Comparison of ENCODE assay signal across 15 cellular contexts in genomic region chr12:2389079-2389790, GRCh38.
"Had no signal": no experiment of that assay in that cellular context is flagged by ENCODE, and none has a peak within 500 bp of the region (broad histone marks: within the 10 kb centered on the region; RNA-seq: fewer than 3 reads in every experiment).

No MANE protein-coding gene starts in this region.

- H3K27ac Mint-ChIP-seq: activated CD4-positive, alpha-beta memory T cell treated with anti-CD3 and anti-CD28 coated beads for 36 hours; activated CD4-positive, alpha-beta T cell treated with anti-CD3 and anti-CD28 coated beads for 36 hours; activated CD8-positive, alpha-beta memory T cell treated with anti-CD3 and anti-CD28 coated beads, Interleukin-2, amount 10 ng/mL, durations not matched to agents 7 days and 5 days; activated naive CD4-positive, alpha-beta T cell treated with anti-CD3 and anti-CD28 coated beads, Interleukin-2, amount 10 ng/mL, durations not matched to agents 7 days and 5 days; activated T-cell treated with anti-CD3 and anti-CD28 coated beads, Interleukin-2, amount 50 U/mL, for 24 hours; neural progenitor cell; T-helper 1 cell treated with Interleukin-12 subunit alpha and Interleukin-12 subunit beta and Interleukin-4 antibody, amounts not matched to agents 30 μg/mL and 1 μg/mL, for 36 hours had no signal

- H3K4me1 Mint-ChIP-seq: activated CD4-positive, alpha-beta T cell treated with anti-CD3 and anti-CD28 coated beads for 36 hours; activated CD8-positive, alpha-beta memory T cell treated with anti-CD3 and anti-CD28 coated beads, Interleukin-2, amount 10 ng/mL, durations not matched to agents 7 days and 5 days; activated naive CD4-positive, alpha-beta T cell treated with anti-CD3 and anti-CD28 coated beads, Interleukin-2, amount 10 ng/mL, durations not matched to agents 7 days and 5 days had no signal

- H3K27me3 ChIP-seq: cardiac muscle cell, neural progenitor cell, stomach, testis, upper lobe of right lung had no signal

- H3K9me3 ChIP-seq: psoas muscle, stomach, testis, upper lobe of right lung had no signal

- H3K36me3 ChIP-seq: cardiac muscle cell, neural progenitor cell, stomach, upper lobe of right lung had no signal

- H3K4me3 Mint-ChIP-seq: activated CD4-positive, alpha-beta memory T cell treated with anti-CD3 and anti-CD28 coated beads for 36 hours; activated CD4-positive, alpha-beta T cell treated with anti-CD3 and anti-CD28 coated beads for 36 hours; activated CD8-positive, alpha-beta memory T cell treated with anti-CD3 and anti-CD28 coated beads, Interleukin-2, amount 10 ng/mL, durations not matched to agents 7 days and 5 days; activated naive CD4-positive, alpha-beta T cell treated with anti-CD3 and anti-CD28 coated beads, Interleukin-2, amount 10 ng/mL, durations not matched to agents 7 days and 5 days; activated T-cell treated with anti-CD3 and anti-CD28 coated beads, Interleukin-2, amount 50 U/mL, for 24 hours; neural progenitor cell; T-helper 1 cell treated with Interleukin-12 subunit alpha and Interleukin-12 subunit beta and Interleukin-4 antibody, amounts not matched to agents 30 μg/mL and 1 μg/mL, for 36 hours had no signal

- H3K9me3 Mint-ChIP-seq: activated CD4-positive, alpha-beta memory T cell treated with anti-CD3 and anti-CD28 coated beads for 36 hours; activated naive CD4-positive, alpha-beta T cell treated with anti-CD3 and anti-CD28 coated beads, Interleukin-2, amount 10 ng/mL, durations not matched to agents 7 days and 5 days; activated T-cell treated with anti-CD3 and anti-CD28 coated beads, Interleukin-2, amount 50 U/mL, for 24 hours; neural progenitor cell; T-helper 1 cell treated with Interleukin-12 subunit alpha and Interleukin-12 subunit beta and Interleukin-4 antibody, amounts not matched to agents 30 μg/mL and 1 μg/mL, for 36 hours had no signal

- ATAC-seq: activated CD4-positive, alpha-beta T cell treated with anti-CD3 and anti-CD28 coated beads for 36 hours; activated CD8-positive, alpha-beta memory T cell treated with anti-CD3 and anti-CD28 coated beads, Interleukin-2, amount 10 ng/mL, durations not matched to agents 7 days and 5 days; psoas muscle; sciatic nerve; upper lobe of right lung had no signal

- H3K4me2 ChIP-seq: neural progenitor cell had no signal

- H3K4me1 ChIP-seq: neural progenitor cell, psoas muscle, testis had no signal

- H3K4me3 ChIP-seq: cardiac muscle cell, neural progenitor cell, psoas muscle, stomach, testis, upper lobe of right lung had no signal

- H3K36me3 Mint-ChIP-seq: activated CD4-positive, alpha-beta memory T cell treated with anti-CD3 and anti-CD28 coated beads for 36 hours; activated CD8-positive, alpha-beta memory T cell treated with anti-CD3 and anti-CD28 coated beads, Interleukin-2, amount 10 ng/mL, durations not matched to agents 7 days and 5 days; activated naive CD4-positive, alpha-beta T cell treated with anti-CD3 and anti-CD28 coated beads, Interleukin-2, amount 10 ng/mL, durations not matched to agents 7 days and 5 days; neural progenitor cell had no signal

- H3K9ac ChIP-seq: neural progenitor cell had no signal

- DNase-seq: activated CD4-positive, alpha-beta memory T cell treated with anti-CD3 and anti-CD28 coated beads for 36 hours; activated CD4-positive, alpha-beta T cell treated with anti-CD3 and anti-CD28 coated beads for 36 hours; activated CD8-positive, alpha-beta memory T cell treated with anti-CD3 and anti-CD28 coated beads, Interleukin-2, amount 10 ng/mL, durations not matched to agents 7 days and 5 days; activated naive CD4-positive, alpha-beta T cell treated with anti-CD3 and anti-CD28 coated beads, Interleukin-2, amount 10 ng/mL, durations not matched to agents 7 days and 5 days; activated T-cell treated with anti-CD3 and anti-CD28 coated beads, Interleukin-2, amount 50 U/mL, for 24 hours; hippocampal formation; psoas muscle; stimulated activated CD4-positive, alpha-beta T cell treated with anti-CD3 and anti-CD28 coated beads, Interleukin-2, amount 100 ng/mL, for 24 hours; stomach; testis; upper lobe of right lung had no signal

- H3K27ac ChIP-seq: cardiac muscle cell, neural progenitor cell, psoas muscle, stomach, testis, upper lobe of right lung had no signal

- H2AFZ ChIP-seq: neural progenitor cell had no signal
